ENCODE assay signal across 1 cellular context in the genomic region with DNA sequence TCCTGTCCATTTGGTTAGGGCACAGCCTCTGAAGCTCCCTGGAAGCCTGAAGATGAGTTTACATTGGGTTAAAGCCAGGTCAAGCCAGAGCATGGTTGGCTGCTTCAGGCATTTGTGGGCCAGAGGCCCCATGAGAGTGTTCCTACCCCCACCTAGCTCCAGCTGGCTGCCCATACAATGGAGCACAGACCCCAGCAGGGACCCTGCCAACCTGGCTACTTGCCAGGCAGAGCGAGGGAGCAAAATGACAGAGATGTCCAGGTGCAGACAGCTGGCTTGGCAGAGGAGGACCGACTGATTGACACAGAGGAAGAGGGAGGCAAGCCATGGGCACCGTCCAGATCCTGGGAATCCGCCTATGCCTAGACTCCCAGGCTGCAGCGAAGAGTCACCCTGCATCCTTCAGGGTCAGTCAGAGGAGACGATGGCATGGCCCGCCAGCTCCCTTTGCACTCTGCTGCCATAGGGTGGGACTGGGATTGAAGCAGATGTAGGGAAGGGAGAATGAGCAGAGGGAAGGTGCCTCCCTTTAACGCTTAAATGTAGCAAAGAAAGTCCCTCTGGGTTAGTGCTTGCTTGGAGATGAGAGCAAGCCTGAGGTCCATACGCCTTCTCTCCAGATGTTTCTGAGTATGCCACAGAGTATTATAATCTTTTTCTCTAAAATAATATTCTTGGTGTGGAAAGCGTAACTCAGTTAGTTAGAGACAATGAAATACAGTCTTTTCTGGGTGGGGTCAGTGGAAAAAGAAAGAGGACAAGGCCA.
TF ChIP-seq lines count a peak whose summit lies in the region.

No MANE protein-coding gene starts in this region.

TF ChIP-seq in HepG2, 621 proteins besides CTCF, POLR2A, EP300 and RAD21 (continued from another document):
- TF ChIP-seq, protein P1, sequence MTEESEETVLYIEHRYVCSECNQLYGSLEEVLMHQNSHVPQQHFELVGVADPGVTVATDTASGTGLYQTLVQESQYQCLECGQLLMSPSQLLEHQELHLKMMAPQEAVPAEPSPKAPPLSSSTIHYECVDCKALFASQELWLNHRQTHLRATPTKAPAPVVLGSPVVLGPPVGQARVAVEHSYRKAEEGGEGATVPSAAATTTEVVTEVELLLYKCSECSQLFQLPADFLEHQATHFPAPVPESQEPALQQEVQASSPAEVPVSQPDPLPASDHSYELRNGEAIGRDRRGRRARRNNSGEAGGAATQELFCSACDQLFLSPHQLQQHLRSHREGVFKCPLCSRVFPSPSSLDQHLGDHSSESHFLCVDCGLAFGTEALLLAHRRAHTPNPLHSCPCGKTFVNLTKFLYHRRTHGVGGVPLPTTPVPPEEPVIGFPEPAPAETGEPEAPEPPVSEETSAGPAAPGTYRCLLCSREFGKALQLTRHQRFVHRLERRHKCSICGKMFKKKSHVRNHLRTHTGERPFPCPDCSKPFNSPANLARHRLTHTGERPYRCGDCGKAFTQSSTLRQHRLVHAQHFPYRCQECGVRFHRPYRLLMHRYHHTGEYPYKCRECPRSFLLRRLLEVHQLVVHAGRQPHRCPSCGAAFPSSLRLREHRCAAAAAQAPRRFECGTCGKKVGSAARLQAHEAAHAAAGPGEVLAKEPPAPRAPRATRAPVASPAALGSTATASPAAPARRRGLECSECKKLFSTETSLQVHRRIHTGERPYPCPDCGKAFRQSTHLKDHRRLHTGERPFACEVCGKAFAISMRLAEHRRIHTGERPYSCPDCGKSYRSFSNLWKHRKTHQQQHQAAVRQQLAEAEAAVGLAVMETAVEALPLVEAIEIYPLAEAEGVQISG (CRISPR knock-in tag; IDR thresholded peaks at IDR 0.05), result no peak
- TF ChIP-seq ZNF790 (CRISPR knock-in tag; IDR thresholded peaks at IDR 0.05; ENCODE audit: borderline replicate concordance), result no peak
- TF ChIP-seq ASH2L (IDR thresholded peaks at IDR 0.05; ENCODE audit: insufficient read length, low read depth, low read length), result no peak
